8 cellular contexts compared by ENCODE assay signal in the genomic region with DNA sequence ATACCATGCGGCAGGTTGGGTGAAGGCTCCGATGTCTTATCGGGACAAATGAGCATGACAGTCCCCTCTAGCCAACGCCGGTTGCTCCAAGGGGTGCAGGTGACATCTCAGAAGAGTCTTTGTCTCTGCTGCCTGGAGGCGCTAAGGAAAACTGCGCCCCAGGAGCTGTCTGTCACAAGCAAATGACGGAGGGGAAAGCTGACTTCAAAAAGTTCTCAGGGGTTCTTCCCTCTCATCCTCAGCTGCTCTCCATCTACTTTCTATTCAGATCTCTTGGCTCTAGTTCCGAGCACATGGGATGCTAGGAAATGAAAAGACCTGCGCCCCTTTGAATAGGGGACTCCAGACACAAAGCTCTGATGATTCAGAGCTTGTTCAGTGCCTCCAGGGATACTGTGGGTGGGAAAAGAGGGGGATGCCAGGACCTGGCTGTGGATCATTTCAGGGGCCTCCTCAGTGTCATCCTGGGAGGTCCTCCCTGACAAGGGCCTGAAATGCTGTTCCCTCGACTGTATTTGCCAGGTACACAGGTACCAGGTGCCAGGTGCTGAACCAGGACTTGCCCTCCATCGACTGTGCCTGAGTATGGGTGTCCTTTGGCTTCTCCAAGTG. TPM values are rescaled to one million over a fixed set of nuclear protein-coding genes. Genes with fewer than 3 reads are reported as not detected.
DNase-seq lines count a peak whose midpoint lies in the region; ATAC-seq and TF ChIP-seq lines count a peak whose summit lies in the region.

No MANE protein-coding gene starts in this region.

- no peaks in the 10 kb centered on the region for H3K9me3 Mint-ChIP-seq in activated naive CD8-positive, alpha-beta T cell (ENCODE audit: low read depth)

- TF ChIP-seq POLR2A in stomach (IDR thresholded peaks at IDR 0.05): no peak

- DNase-seq in NCI-H345 (lab: John Stamatoyannopoulos, UW): peak; percentile 7
- no peak for DNase-seq in NCI-H345 treated with DMSO at 0.1 percent for 48 hours (lab: John Stamatoyannopoulos, UW; ENCODE audit: unreplicated experiment)
- DNase-seq in stomach: no peak
- no peak for DNase-seq in GM10266 (ENCODE audit: extremely low spot score)
- DNase-seq in NCI-H1048 (lab: John Stamatoyannopoulos, UW): no peak

- no peaks in the 10 kb centered on the region for H3K36me3 Mint-ChIP-seq in activated naive CD8-positive, alpha-beta T cell

- ATAC-seq in HG02840 (IDR thresholded peaks at IDR 0.05; ENCODE audit: low FRiP score, unreplicated experiment): no peak

- peak overlapping the region; percentile 88 to 95 (median 93) for H3K27ac ChIP-seq in stomach

- no peak overlapping the region for H3K27ac Mint-ChIP-seq in activated naive CD8-positive, alpha-beta T cell

- no peak for TF ChIP-seq CTCF in stomach (IDR thresholded peaks at IDR 0.05)
- TF ChIP-seq CTCF in GM10266 (IDR thresholded peaks at IDR 0.05; ENCODE audit: control insufficient read depth, insufficient read depth, low read depth, missing control alignments): no peak

- H3K9ac ChIP-seq in iPS-15b (ENCODE audit: low read depth, low read length): no peak overlapping the region

- H3K4me1 ChIP-seq in iPS-15b (ENCODE audit: control insufficient read depth, insufficient read depth, low read length): peaks cover 4% of the 10 kb centered on the region
- peaks cover 18 to 42% (median 36%) of the 10 kb centered on the region in 4 donors for H3K4me1 ChIP-seq in stomach

- H3K27me3 Mint-ChIP-seq in activated naive CD8-positive, alpha-beta T cell: no peaks in the 10 kb centered on the region

- H3K27me3 ChIP-seq in iPS-15b (ENCODE audit: control insufficient read depth, insufficient read depth, low read length) (peaks cover 28% of the 10 kb centered on the region), stomach (no peaks in the 10 kb centered on the region)

- peak overlapping the region; percentile 83 for H3K4me3 ChIP-seq in iPS-15b (ENCODE audit: low read depth, low read length)
- H3K4me3 ChIP-seq in stomach: peak overlapping the region; percentile 57 to 71 (median 58)

- H3K4me3 Mint-ChIP-seq in activated naive CD8-positive, alpha-beta T cell: peak overlapping the region; percentile 98

- no peak for TF ChIP-seq EP300 in stomach (IDR thresholded peaks at IDR 0.05)

- no peaks in the 10 kb centered on the region for H3K9me3 ChIP-seq in iPS-15b (ENCODE audit: control insufficient read depth, insufficient read depth, low read length)
- no peaks in the 10 kb centered on the region for H3K9me3 ChIP-seq in stomach

- intact Hi-C loops in stomach (cut with DNase I; ENCODE audit: low total_unique reads): no loop called here

- H3K36me3 ChIP-seq in iPS-15b (ENCODE audit: control insufficient read depth, insufficient read depth, low read length): no peaks in the 10 kb centered on the region
- H3K36me3 ChIP-seq in stomach: no peaks in the 10 kb centered on the region

- WGBS in stomach, 5 donors: 37 to 47% (median 40%) methylated on average over 8 to 12 of the region's 12 CpGs

- H3K4me1 Mint-ChIP-seq in activated naive CD8-positive, alpha-beta T cell (ENCODE audit: low read depth): peaks cover 48% of the 10 kb centered on the region

RNA-seq across cellular contexts. Expression of a gene that starts 0.9 kb away (rescaled TPM):
- 10 to 100 TPM in 4 of 5 donors, 1 to 10 TPM in 1; 4.1 to 36.8 (median 16.2) TPM for total RNA-seq in stomach
- 10 to 100 TPM in 2 of 3 donors, 1 to 10 TPM in 1; 6.8 to 17.3 (median 11.0) TPM for polyA plus RNA-seq in stomach
